In the genomic region with DNA sequence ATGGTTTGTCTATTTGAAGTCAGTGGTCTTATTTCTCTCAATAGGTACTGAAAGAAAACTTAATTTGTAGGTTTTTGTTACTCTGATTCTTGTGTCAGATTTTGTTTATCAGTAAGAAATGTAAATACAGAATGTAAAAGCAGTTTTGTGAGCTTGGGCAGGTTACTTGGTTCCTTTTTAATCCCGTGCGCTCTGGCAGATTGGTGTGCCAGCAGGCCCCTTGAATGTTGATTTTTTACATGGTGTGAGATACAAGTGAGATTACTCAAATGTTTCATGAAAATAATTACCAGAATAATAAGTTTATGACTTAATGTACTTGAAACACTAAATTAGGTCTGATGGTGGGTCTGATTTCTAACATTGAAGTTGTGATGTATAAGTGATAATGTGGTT, we compare ENCODE assay signal across 1 cellular context.
TF ChIP-seq lines count a peak whose summit lies in the region.

No MANE protein-coding gene starts in this region.

TF ChIP-seq in HepG2, 621 proteins besides CTCF, POLR2A, EP300 and RAD21:
- TF ChIP-seq POLR2AphosphoS2 (IDR thresholded peaks at IDR 0.05; ENCODE audit: low read depth, low read length) (peak; percentile 31; the same call in 1 of the 2 replicates), SP4 (CRISPR knock-in tag; IDR thresholded peaks at IDR 0.05) (no peak), NR2C2 (CRISPR knock-in tag; IDR thresholded peaks at IDR 0.05; ENCODE audit: borderline replicate concordance) (no peak), MXI1 (IDR thresholded peaks at IDR 0.05; ENCODE audit: borderline replicate concordance, low read depth, low read length) (no peak), PCBP2 (optimal IDR thresholded peaks at IDR 0.05; ENCODE audit: low read depth, low read length, poor library complexity, severe bottlenecking) (no peak), SMAD9 (CRISPR knock-in tag; IDR thresholded peaks at IDR 0.05) (no peak), YEATS2 (CRISPR knock-in tag; IDR thresholded peaks at IDR 0.05; ENCODE audit: borderline replicate concordance) (no peak), KLF15 (CRISPR knock-in tag; IDR thresholded peaks at IDR 0.05; ENCODE audit: borderline replicate concordance) (no peak), FIP1L1 (IDR thresholded peaks at IDR 0.05; ENCODE audit: borderline replicate concordance, insufficient read depth, low read depth, low read length) (no peak), POLR2G (IDR thresholded peaks at IDR 0.05; ENCODE audit: low read depth, low read length) (peak; percentile 50; the same call in 1 of the 2 replicates), ZNF274 (CRISPR knock-in tag; IDR thresholded peaks at IDR 0.05) (no peak), PHF20 (CRISPR knock-in tag; IDR thresholded peaks at IDR 0.05) (no peak), HNRNPH1 (optimal IDR thresholded peaks at IDR 0.05; ENCODE audit: low read depth, low read length) (no peak), MYC (CRISPR knock-in tag; IDR thresholded peaks at IDR 0.05; ENCODE audit: borderline replicate concordance) (no peak), TARDBP (CRISPR knock-in tag; IDR thresholded peaks at IDR 0.05) (0 out of 2 replicates have a peak, but pooled peaks have one; percentile 12), ZNF235 (CRISPR knock-in tag; IDR thresholded peaks at IDR 0.05; ENCODE audit: borderline replicate concordance) (no peak), RBM22 (optimal IDR thresholded peaks at IDR 0.05; ENCODE audit: low read length) (peak; percentile 97), ZNF781 (CRISPR knock-in tag; IDR thresholded peaks at IDR 0.05; ENCODE audit: borderline replicate concordance, not compliant biosample characterization) (no peak), ZSCAN12 (CRISPR knock-in tag; IDR thresholded peaks at IDR 0.05) (no peak), TOE1 (CRISPR knock-in tag; IDR thresholded peaks at IDR 0.05) (no peak), ZNF816 (CRISPR knock-in tag; IDR thresholded peaks at IDR 0.05; ENCODE audit: borderline replicate concordance) (0 out of 2 replicates have a peak, but pooled peaks have one; percentile 49), ZNF17 (CRISPR knock-in tag; IDR thresholded peaks at IDR 0.05) (no peak), SETDB1 (CRISPR knock-in tag; IDR thresholded peaks at IDR 0.05; ENCODE audit: borderline replicate concordance) (no peak), GATA4 (IDR thresholded peaks at IDR 0.05; ENCODE audit: borderline replicate concordance, low read depth) (no peak), HOXD1 (CRISPR knock-in tag; IDR thresholded peaks at IDR 0.05) (no peak)
- TF ChIP-seq, protein P1, sequence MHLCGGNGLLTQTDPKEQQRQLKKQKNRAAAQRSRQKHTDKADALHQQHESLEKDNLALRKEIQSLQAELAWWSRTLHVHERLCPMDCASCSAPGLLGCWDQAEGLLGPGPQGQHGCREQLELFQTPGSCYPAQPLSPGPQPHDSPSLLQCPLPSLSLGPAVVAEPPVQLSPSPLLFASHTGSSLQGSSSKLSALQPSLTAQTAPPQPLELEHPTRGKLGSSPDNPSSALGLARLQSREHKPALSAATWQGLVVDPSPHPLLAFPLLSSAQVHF (CRISPR knock-in tag; IDR thresholded peaks at IDR 0.05), result no peak
- TF ChIP-seq, protein P2, sequence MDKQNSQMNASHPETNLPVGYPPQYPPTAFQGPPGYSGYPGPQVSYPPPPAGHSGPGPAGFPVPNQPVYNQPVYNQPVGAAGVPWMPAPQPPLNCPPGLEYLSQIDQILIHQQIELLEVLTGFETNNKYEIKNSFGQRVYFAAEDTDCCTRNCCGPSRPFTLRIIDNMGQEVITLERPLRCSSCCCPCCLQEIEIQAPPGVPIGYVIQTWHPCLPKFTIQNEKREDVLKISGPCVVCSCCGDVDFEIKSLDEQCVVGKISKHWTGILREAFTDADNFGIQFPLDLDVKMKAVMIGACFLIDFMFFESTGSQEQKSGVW (CRISPR knock-in tag; IDR thresholded peaks at IDR 0.05; ENCODE audit: borderline replicate concordance), result no peak
